In genomic region chr12:55925371-55925770, GRCh38 we compare ENCODE assay signal across 10 cellular contexts. TPM values are rescaled to one million over a fixed set of nuclear protein-coding genes. Genes with fewer than 3 reads are reported as not detected.
DNase-seq lines count a peak whose midpoint lies in the region; ATAC-seq and TF ChIP-seq lines count a peak whose summit lies in the region.
"Had no signal": no experiment of that assay in that cellular context is flagged by ENCODE, and none has a peak within 500 bp of the region (broad histone marks: within the 10 kb centered on the region; RNA-seq: fewer than 3 reads in every experiment).

No MANE protein-coding gene starts in this region.

- no peaks in the 10 kb centered on the region for H3K27me3 ChIP-seq in endodermal cell (ENCODE audit: control insufficient read depth, insufficient read depth, low read length, poor library complexity, severe bottlenecking)

- no peaks in the 10 kb centered on the region for H3K27me3 Mint-ChIP-seq in activated naive CD4-positive, alpha-beta T cell treated with anti-CD3 and anti-CD28 coated beads for 36 hours (ENCODE audit: low read depth)
- no peaks in the 10 kb centered on the region for H3K27me3 Mint-ChIP-seq in endodermal cell (ENCODE audit: insufficient read depth)
- no peaks in the 10 kb centered on the region for H3K27me3 Mint-ChIP-seq in stimulated activated memory B cell treated with anti-CD40 and anti-IgM and Interleukin-4, amounts not matched to agents 10 μg/mL and 1 μg/mL and 100 μg/mL, for 72 hours

- no peak for DNase-seq in activated naive CD4-positive, alpha-beta T cell treated with anti-CD3 and anti-CD28 coated beads for 36 hours
- DNase-seq in activated naive CD4-positive, alpha-beta T cell treated with Interleukin-2 at 50 U/mL for 16 hours, result no peak
- DNase-seq in OCI-M1 (lab: John Stamatoyannopoulos, UW) (peak; percentile 51), endodermal cell (no peak), Right ventricle myocardium inferior (ENCODE audit: missing footprints) (no peak), KBM-7 (no peak)
- DNase-seq: NCI-H187 had no signal

- peaks cover 25% of the 10 kb centered on the region for H3K36me3 Mint-ChIP-seq in activated naive CD4-positive, alpha-beta T cell treated with anti-CD3 and anti-CD28 coated beads for 36 hours (ENCODE audit: low read depth)
- H3K36me3 Mint-ChIP-seq in endodermal cell (ENCODE audit: low read depth), result peaks cover 31% of the 10 kb centered on the region
- H3K36me3 Mint-ChIP-seq in stimulated activated memory B cell treated with anti-CD40 and anti-IgM and Interleukin-4, amounts not matched to agents 10 μg/mL and 1 μg/mL and 100 μg/mL, for 72 hours, result peaks cover 21% of the 10 kb centered on the region

- peaks cover 4% of the 10 kb centered on the region for H3K4me1 ChIP-seq in endodermal cell (ENCODE audit: control insufficient read depth, insufficient read depth, low read length)

- H3K36me3 ChIP-seq in endodermal cell (ENCODE audit: control insufficient read depth, insufficient read depth, low read length), result peaks cover 45% of the 10 kb centered on the region

- intact Hi-C loops in activated naive CD4-positive, alpha-beta T cell treated with anti-CD3 and anti-CD28 coated beads for 36 hours (cut with micrococcal nuclease), result loop anchor here (1.0 to 10.0 kb wide), 5 partner anchors 10 to 1919 kb away; partner anchors contain the start of genes CTDSP2, IL23A, NABP2 and RNF41
- intact Hi-C loops in Right ventricle myocardium inferior (cut with DNase I), result no loop called here

- no peaks in the 10 kb centered on the region for H3K9me3 ChIP-seq in endodermal cell (ENCODE audit: control insufficient read depth, low read length)

- no peak for ATAC-seq in stimulated activated memory B cell treated with anti-CD40 and anti-IgM and Interleukin-4, amounts not matched to agents 10 μg/mL and 1 μg/mL and 100 μg/mL, for 72 hours
- ATAC-seq in Right ventricle myocardium inferior (no peak), HG02678 (IDR thresholded peaks at IDR 0.05; ENCODE audit: unreplicated experiment) (no peak)

- in situ Hi-C loops in KBM-7 (cut with MboI; ENCODE audit: low pct_unique_long_range_greater_than_20kb, low sequenced_read_pairs), result no loop called here

- CTCF ChIA-PET in activated naive CD4-positive, alpha-beta T cell treated with anti-CD3 and anti-CD28 coated beads for 36 hours (lab: Charles Lee), result interaction anchor here (1.3 to 3.5 kb wide), 11 partner anchors 8 to 196 kb away, joined by 3 to 30 read pairs (median 9); partner anchors contain the start of gene CD63

- no peak for TF ChIP-seq CTCF in endodermal cell (conservative IDR thresholded peaks at IDR 0.05)

- H3K27ac ChIP-seq in endodermal cell (ENCODE audit: low read depth, low read length), result no peak overlapping the region
- H3K27ac ChIP-seq: C4-2B had no signal

- peaks cover 48% of the 10 kb centered on the region for H3K4me1 Mint-ChIP-seq in activated naive CD4-positive, alpha-beta T cell treated with anti-CD3 and anti-CD28 coated beads for 36 hours (ENCODE audit: low read depth)
- H3K4me1 Mint-ChIP-seq in endodermal cell, result peaks cover 17% of the 10 kb centered on the region
- H3K4me1 Mint-ChIP-seq in stimulated activated memory B cell treated with anti-CD40 and anti-IgM and Interleukin-4, amounts not matched to agents 10 μg/mL and 1 μg/mL and 100 μg/mL, for 72 hours, result peaks cover 54% of the 10 kb centered on the region

- H3K9ac ChIP-seq in endodermal cell (ENCODE audit: extremely low read depth, low read length, poor library complexity, severe bottlenecking), result peak overlapping the region; percentile 81

- peak overlapping the region; percentile 91 for H3K4me3 ChIP-seq in endodermal cell (ENCODE audit: low read length)

- peak overlapping the region; percentile 99 for H3K4me3 Mint-ChIP-seq in activated naive CD4-positive, alpha-beta T cell treated with anti-CD3 and anti-CD28 coated beads for 36 hours
- H3K4me3 Mint-ChIP-seq in endodermal cell, result peak overlapping the region; percentile 99
- peak overlapping the region; percentile 90 for H3K4me3 Mint-ChIP-seq in stimulated activated memory B cell treated with anti-CD40 and anti-IgM and Interleukin-4, amounts not matched to agents 10 μg/mL and 1 μg/mL and 100 μg/mL, for 72 hours

- peak overlapping the region; percentile 100 for H3K27ac Mint-ChIP-seq in activated naive CD4-positive, alpha-beta T cell treated with anti-CD3 and anti-CD28 coated beads for 36 hours
- H3K27ac Mint-ChIP-seq in endodermal cell, result no peak overlapping the region
- peak overlapping the region; percentile 95 for H3K27ac Mint-ChIP-seq in stimulated activated memory B cell treated with anti-CD40 and anti-IgM and Interleukin-4, amounts not matched to agents 10 μg/mL and 1 μg/mL and 100 μg/mL, for 72 hours

- H3K9me3 Mint-ChIP-seq in activated naive CD4-positive, alpha-beta T cell treated with anti-CD3 and anti-CD28 coated beads for 36 hours, result no peaks in the 10 kb centered on the region
- H3K9me3 Mint-ChIP-seq in endodermal cell, result no peaks in the 10 kb centered on the region
- no peaks in the 10 kb centered on the region for H3K9me3 Mint-ChIP-seq in stimulated activated memory B cell treated with anti-CD40 and anti-IgM and Interleukin-4, amounts not matched to agents 10 μg/mL and 1 μg/mL and 100 μg/mL, for 72 hours

- 91 to 96% methylated on average over 3 to 4 of the region's 4 CpGs for WGBS in endodermal cell (ENCODE audit: insufficient coverage in 1 of 2, insufficient read length in 1 of 2), 2 experiments

RNA-seq across cellular contexts. Expression of gene PYM1, which starts 2.3 kb away (rescaled TPM):
- 10 to 100 TPM; 18.8 to 19.3 TPM for total RNA-seq in activated naive CD4-positive, alpha-beta T cell treated with anti-CD3 and anti-CD28 coated beads for 36 hours
- 10 to 100 TPM; 76.1 to 79.4 TPM for total RNA-seq in endodermal cell
- polyA plus RNA-seq in endodermal cell (2013, experiment 1 of 2), result 46.9 TPM
- polyA plus RNA-seq in endodermal cell (2013, experiment 2 of 2), result 46.0 TPM
- total RNA-seq in Right ventricle myocardium inferior, result 19.1 TPM

RNA-seq across cellular contexts. Expression of gene DGKA, which starts 5.6 kb away (rescaled TPM):
- 100 to 1,000 TPM; 285 to 331 TPM for total RNA-seq in activated naive CD4-positive, alpha-beta T cell treated with anti-CD3 and anti-CD28 coated beads for 36 hours
- total RNA-seq in endodermal cell, result 10 to 100 TPM; 10.2 to 11.1 TPM
- polyA plus RNA-seq in endodermal cell (2013, experiment 1 of 2), result 20.2 TPM
- polyA plus RNA-seq in endodermal cell (2013, experiment 2 of 2), result 20.0 TPM
- total RNA-seq in Right ventricle myocardium inferior, result 8.1 TPM

RNA-seq across cellular contexts. Expression of gene PMEL, which starts 40.5 kb away (rescaled TPM):
- total RNA-seq in activated naive CD4-positive, alpha-beta T cell treated with anti-CD3 and anti-CD28 coated beads for 36 hours, result 1 to 10 TPM; 1.2 to 1.5 TPM
- total RNA-seq in endodermal cell (10 to 100 TPM; 17.2 to 20.8 TPM), Right ventricle myocardium inferior (not detected)
- polyA plus RNA-seq in endodermal cell (2013, experiment 1 of 2), result 116 TPM
- 78.8 TPM for polyA plus RNA-seq in endodermal cell (2013, experiment 2 of 2)

RNA-seq across cellular contexts. Expression of gene CDK2, which starts 41.3 kb away (rescaled TPM):
- 100 to 1,000 TPM; 121 to 126 TPM for total RNA-seq in activated naive CD4-positive, alpha-beta T cell treated with anti-CD3 and anti-CD28 coated beads for 36 hours
- total RNA-seq in endodermal cell, result 10 to 100 TPM; 60.8 to 69.8 TPM
- 98.5 TPM for polyA plus RNA-seq in endodermal cell (2013, experiment 1 of 2)
- 97.2 TPM for polyA plus RNA-seq in endodermal cell (2013, experiment 2 of 2)
- total RNA-seq in Right ventricle myocardium inferior, result 11.6 TPM

RNA-seq across cellular contexts. Expression of gene RAB5B, which starts 48.5 kb away (rescaled TPM):
- total RNA-seq in activated naive CD4-positive, alpha-beta T cell treated with anti-CD3 and anti-CD28 coated beads for 36 hours, result 10 to 100 TPM; 33.2 to 35.7 TPM
- total RNA-seq in endodermal cell (10 to 100 TPM; 91.3 to 95.5 TPM), Right ventricle myocardium inferior (113 TPM)
- 90.8 TPM for polyA plus RNA-seq in endodermal cell (2013, experiment 1 of 2)
- polyA plus RNA-seq in endodermal cell (2013, experiment 2 of 2), result 94.2 TPM

Comparison
In these comparisons a context has a peak if more than half of its experiments do, and no peak if none do; other contexts are left out.
1. RNA of gene DGKA, which starts 5.6 kb away (total RNA-seq): 285 to 331 TPM in activated naive CD4-positive, alpha-beta T cell treated with anti-CD3 and anti-CD28 coated beads for 36 hours; 10.2 to 11.1 TPM in endodermal cell and 8.1 TPM in Right ventricle myocardium inferior (single experiment); every median in the first group is over 10 times any median in the second.
2. RNA of gene PMEL, which starts 40.5 kb away (total RNA-seq): 17.2 to 20.8 TPM in endodermal cell; 1.2 to 1.5 TPM in activated naive CD4-positive, alpha-beta T cell treated with anti-CD3 and anti-CD28 coated beads for 36 hours and not detected in Right ventricle myocardium inferior (single experiment); every median in the first group is over 4 times any median in the second.
3. Peak in every context shown above with its lines, with median percentiles within 50 percentile points of each other: H3K4me3 Mint-ChIP-seq.